1 cellular context compared by ENCODE assay signal in the genomic region with DNA sequence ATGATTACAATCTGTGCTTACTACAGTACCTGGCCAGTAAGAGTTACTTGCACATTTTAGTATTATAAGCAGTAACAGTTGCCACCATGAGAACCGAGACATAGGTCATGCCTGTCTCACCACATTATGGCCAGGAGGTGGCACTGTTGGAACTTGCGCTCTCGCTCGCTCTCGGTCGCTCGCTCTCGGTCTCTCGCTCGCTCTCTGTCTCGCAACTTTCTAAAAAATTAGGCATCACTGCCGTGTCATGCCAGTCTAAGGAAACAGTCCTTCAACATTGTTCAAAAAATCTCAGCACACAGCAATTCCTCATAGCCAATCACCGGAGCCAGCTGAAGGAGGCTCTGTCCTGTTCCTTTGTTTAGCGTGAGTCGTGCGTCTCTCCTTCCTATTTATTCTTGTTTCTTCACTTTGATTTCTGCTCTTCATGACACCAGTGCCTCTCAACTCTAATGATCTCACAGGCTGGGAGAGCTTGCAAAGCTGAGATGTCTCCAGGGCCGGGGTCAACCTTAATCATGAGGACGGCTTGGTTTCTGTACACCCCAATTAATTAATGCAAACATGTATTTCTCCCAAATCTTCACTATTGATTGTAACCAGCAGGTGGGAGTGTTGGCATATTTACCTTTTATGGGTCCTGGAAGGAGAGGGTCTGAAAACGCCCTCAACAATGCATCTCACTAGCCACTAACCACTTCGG.
TF ChIP-seq lines count a peak whose summit lies in the region.

No MANE protein-coding gene starts in this region.

TF ChIP-seq in K562, 482 proteins besides CTCF, POLR2A, EP300 and RAD21 (continued from another document and continues in another):
- TF ChIP-seq UBTF (IDR thresholded peaks at IDR 0.05; ENCODE audit: borderline replicate concordance in 1 of 2, low read depth in 2 of 2, low read length in 2 of 2) = no peak
- TF ChIP-seq ZNF408 (CRISPR knock-in tag; IDR thresholded peaks at IDR 0.05; ENCODE audit: low read depth) = no peak
- no peak for TF ChIP-seq SOX6 (IDR thresholded peaks at IDR 0.05)
- no peak for TF ChIP-seq ZNF407 (IDR thresholded peaks at IDR 0.05; ENCODE audit: low read depth)
- TF ChIP-seq SMC3 (conservative IDR thresholded peaks at IDR 0.05; ENCODE audit: insufficient read depth, low read depth, low read length) = peak; percentile 75
- no peak for TF ChIP-seq ZBED1 (IDR thresholded peaks at IDR 0.05)
- no peak for TF ChIP-seq CREB1 (IDR thresholded peaks at IDR 0.05)
- no peak for TF ChIP-seq CREB1 (CRISPR knock-in tag; IDR thresholded peaks at IDR 0.05)
- TF ChIP-seq DEAF1 (CRISPR knock-in tag; IDR thresholded peaks at IDR 0.05) = peak; percentile 42; the same call in 1 of the 2 replicates
- no peak for TF ChIP-seq BRD9 (IDR thresholded peaks at IDR 0.05; ENCODE audit: low read depth, partially characterized antibody)
- TF ChIP-seq BHLHE40 (IDR thresholded peaks at IDR 0.05; ENCODE audit: low read length) = no peak
- no peak for TF ChIP-seq TRIM25 (IDR thresholded peaks at IDR 0.05; ENCODE audit: borderline replicate concordance)
- no peak for TF ChIP-seq CBX8 (IDR thresholded peaks at IDR 0.05; ENCODE audit: borderline replicate concordance, extremely low read depth, low read depth, low read length, poor library complexity, severe bottlenecking)
- TF ChIP-seq ZNF41 (CRISPR knock-in tag; conservative IDR thresholded peaks at IDR 0.05) = no peak
- TF ChIP-seq FIP1L1 (IDR thresholded peaks at IDR 0.05; ENCODE audit: low read depth, low read length, poor library complexity, severe bottlenecking) = no peak
- TF ChIP-seq NFE2 (IDR thresholded peaks at IDR 0.05; ENCODE audit: low read depth) = no peak
- no peak; the same call in 1 of the 2 replicates for TF ChIP-seq STAG1 (CRISPR knock-in tag; IDR thresholded peaks at IDR 0.05; ENCODE audit: borderline replicate concordance)
- no peak for TF ChIP-seq CBX5 (IDR thresholded peaks at IDR 0.05; ENCODE audit: borderline replicate concordance, low read depth)
- no peak for TF ChIP-seq ELK3 (CRISPR knock-in tag; IDR thresholded peaks at IDR 0.05)
- TF ChIP-seq FOXK2 (conservative IDR thresholded peaks at IDR 0.05 in 1 of 2, IDR thresholded peaks at IDR 0.05 in 1 of 2; ENCODE audit: low read depth in 2 of 2) = peak; percentile 57 to 60; a peak in 2 of 4 replicates
- TF ChIP-seq STAT5A (IDR thresholded peaks at IDR 0.05; ENCODE audit: borderline replicate concordance, low read length) = no peak
- TF ChIP-seq NR0B1 (IDR thresholded peaks at IDR 0.05; ENCODE audit: partially characterized antibody) = no peak
- TF ChIP-seq, protein P1, sequence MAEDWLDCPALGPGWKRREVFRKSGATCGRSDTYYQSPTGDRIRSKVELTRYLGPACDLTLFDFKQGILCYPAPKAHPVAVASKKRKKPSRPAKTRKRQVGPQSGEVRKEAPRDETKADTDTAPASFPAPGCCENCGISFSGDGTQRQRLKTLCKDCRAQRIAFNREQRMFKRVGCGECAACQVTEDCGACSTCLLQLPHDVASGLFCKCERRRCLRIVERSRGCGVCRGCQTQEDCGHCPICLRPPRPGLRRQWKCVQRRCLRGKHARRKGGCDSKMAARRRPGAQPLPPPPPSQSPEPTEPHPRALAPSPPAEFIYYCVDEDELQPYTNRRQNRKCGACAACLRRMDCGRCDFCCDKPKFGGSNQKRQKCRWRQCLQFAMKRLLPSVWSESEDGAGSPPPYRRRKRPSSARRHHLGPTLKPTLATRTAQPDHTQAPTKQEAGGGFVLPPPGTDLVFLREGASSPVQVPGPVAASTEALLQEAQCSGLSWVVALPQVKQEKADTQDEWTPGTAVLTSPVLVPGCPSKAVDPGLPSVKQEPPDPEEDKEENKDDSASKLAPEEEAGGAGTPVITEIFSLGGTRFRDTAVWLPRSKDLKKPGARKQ (CRISPR knock-in tag; IDR thresholded peaks at IDR 0.05) = no peak
- TF ChIP-seq RBM17 (IDR thresholded peaks at IDR 0.05; ENCODE audit: borderline replicate concordance, low read depth, low read length) = no peak
- TF ChIP-seq ESRRA (IDR thresholded peaks at IDR 0.05; ENCODE audit: borderline replicate concordance, low read depth) = no peak
- TF ChIP-seq DNMT1 (IDR thresholded peaks at IDR 0.05) = no peak
- no peak for TF ChIP-seq KAT2B (IDR thresholded peaks at IDR 0.05; ENCODE audit: low read depth, low read length)
- TF ChIP-seq E2F3 (CRISPR knock-in tag; IDR thresholded peaks at IDR 0.05) = no peak
- no peak for TF ChIP-seq SP2 (IDR thresholded peaks at IDR 0.05; ENCODE audit: extremely low read depth, low read depth, low read length, poor library complexity, severe bottlenecking)
- no peak for TF ChIP-seq ZNF347 (CRISPR knock-in tag; IDR thresholded peaks at IDR 0.05; ENCODE audit: low read depth)
- TF ChIP-seq THRB (CRISPR knock-in tag; conservative IDR thresholded peaks at IDR 0.05) = no peak
- TF ChIP-seq DPF2 (IDR thresholded peaks at IDR 0.05) = 0 out of 2 replicates have a peak, but pooled peaks have one; percentile 33
- TF ChIP-seq CCNT2 (IDR thresholded peaks at IDR 0.05; ENCODE audit: borderline replicate concordance, extremely low read depth, insufficient read length, low read depth, low read length) = no peak
- TF ChIP-seq CTBP1 (IDR thresholded peaks at IDR 0.05; ENCODE audit: borderline replicate concordance) = 0 out of 2 replicates have a peak, but pooled peaks have one; percentile 33
- no peak for TF ChIP-seq HOXB6 (CRISPR knock-in tag; IDR thresholded peaks at IDR 0.05; ENCODE audit: borderline replicate concordance)
- no peak for TF ChIP-seq TCF7L2 (IDR thresholded peaks at IDR 0.05; ENCODE audit: low read depth, low read length)
- no peak for TF ChIP-seq ZZZ3 (IDR thresholded peaks at IDR 0.05)
- TF ChIP-seq TBP (optimal IDR thresholded peaks at IDR 0.05; ENCODE audit: low read depth, low read length) = peak; percentile 14
